In the genomic region with DNA sequence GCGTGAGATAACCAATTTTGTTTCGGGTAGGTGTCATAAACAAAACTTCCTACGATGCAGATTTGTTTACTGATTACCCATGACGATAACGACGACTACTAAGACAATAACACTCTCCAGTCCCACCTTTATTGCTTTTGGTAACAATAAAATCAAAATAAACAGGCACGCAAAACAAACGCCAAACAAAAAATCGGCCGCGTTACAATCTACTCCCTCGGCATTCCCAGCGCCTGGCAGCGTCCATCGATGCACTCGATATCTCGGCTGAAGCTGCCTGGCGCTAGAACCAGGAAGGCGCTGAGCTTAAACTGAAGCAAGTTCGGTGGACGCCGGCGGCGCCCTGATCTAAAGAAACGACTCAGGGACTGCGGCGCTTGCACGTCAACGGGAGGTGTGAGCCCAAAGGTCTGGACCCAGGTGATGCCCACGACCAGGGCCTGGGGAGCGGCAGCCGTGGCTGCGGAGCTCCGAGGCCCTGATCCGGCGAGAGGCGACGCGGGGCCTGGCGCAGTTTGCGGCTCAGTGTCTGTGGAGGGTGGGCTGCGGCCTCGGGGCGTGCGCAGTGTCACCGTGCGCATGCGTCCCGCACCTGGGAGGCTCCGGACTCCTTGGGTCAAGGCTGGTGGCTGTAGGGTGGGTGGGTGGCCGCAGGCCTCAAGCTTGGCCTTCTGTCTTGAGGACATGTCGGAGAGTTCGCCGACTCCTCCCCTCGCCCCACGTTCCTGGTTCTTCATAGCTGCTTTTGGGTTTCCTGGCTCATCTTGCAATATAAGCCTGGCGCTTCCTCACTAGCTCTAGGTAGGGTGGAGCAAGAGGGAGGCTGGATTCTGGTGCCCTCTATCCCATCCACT, we compare ENCODE assay signal across 1 cellular context.
TF ChIP-seq lines count a peak whose summit lies in the region.

Gene RSRC1, plus strand, starts transcription at position 286 of the 854 bp plus-strand sequence. CDS start 12,016 bp downstream, outside the sequence.

TF ChIP-seq in WTC11, 78 proteins besides CTCF, POLR2A, EP300 and RAD21 (continued from another document):
- TF ChIP-seq TP53 (CRISPR knock-in tag; IDR thresholded peaks at IDR 0.05), result no peak
- TF ChIP-seq FOXJ3 (CRISPR knock-in tag; IDR thresholded peaks at IDR 0.05; ENCODE audit: borderline replicate concordance), result no peak
- no peak for TF ChIP-seq ZBTB21 (CRISPR knock-in tag; IDR thresholded peaks at IDR 0.05; ENCODE audit: borderline replicate concordance)
- no peak for TF ChIP-seq ZNF138 (CRISPR knock-in tag; conservative IDR thresholded peaks at IDR 0.05)
- TF ChIP-seq JUN (CRISPR knock-in tag; IDR thresholded peaks at IDR 0.05), result 0 out of 2 replicates have a peak, but pooled peaks have one; percentile 36
- peak; percentile 85 for TF ChIP-seq NFE2L1 (CRISPR knock-in tag; IDR thresholded peaks at IDR 0.05)
- no peak for TF ChIP-seq ZNF317 (CRISPR knock-in tag; IDR thresholded peaks at IDR 0.05; ENCODE audit: borderline replicate concordance, low read depth)
- TF ChIP-seq MXD4 (CRISPR knock-in tag; IDR thresholded peaks at IDR 0.05; ENCODE audit: borderline replicate concordance), result no peak
- no peak for TF ChIP-seq ZNF416 (CRISPR knock-in tag; IDR thresholded peaks at IDR 0.05)
- TF ChIP-seq, protein P1, sequence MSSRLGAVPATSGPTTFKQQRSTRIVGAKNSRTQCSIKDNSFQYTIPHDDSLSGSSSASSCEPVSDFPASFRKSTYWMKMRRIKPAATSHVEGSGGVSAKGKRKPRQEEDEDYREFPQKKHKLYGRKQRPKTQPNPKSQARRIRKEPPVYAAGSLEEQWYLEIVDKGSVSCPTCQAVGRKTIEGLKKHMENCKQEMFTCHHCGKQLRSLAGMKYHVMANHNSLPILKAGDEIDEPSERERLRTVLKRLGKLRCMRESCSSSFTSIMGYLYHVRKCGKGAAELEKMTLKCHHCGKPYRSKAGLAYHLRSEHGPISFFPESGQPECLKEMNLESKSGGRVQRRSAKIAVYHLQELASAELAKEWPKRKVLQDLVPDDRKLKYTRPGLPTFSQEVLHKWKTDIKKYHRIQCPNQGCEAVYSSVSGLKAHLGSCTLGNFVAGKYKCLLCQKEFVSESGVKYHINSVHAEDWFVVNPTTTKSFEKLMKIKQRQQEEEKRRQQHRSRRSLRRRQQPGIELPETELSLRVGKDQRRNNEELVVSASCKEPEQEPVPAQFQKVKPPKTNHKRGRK (CRISPR knock-in tag; IDR thresholded peaks at IDR 0.05; ENCODE audit: borderline replicate concordance), result 0 out of 2 replicates have a peak, but pooled peaks have one; percentile 62
